Comparison of ENCODE assay signal across 12 cellular contexts in the genomic region with DNA sequence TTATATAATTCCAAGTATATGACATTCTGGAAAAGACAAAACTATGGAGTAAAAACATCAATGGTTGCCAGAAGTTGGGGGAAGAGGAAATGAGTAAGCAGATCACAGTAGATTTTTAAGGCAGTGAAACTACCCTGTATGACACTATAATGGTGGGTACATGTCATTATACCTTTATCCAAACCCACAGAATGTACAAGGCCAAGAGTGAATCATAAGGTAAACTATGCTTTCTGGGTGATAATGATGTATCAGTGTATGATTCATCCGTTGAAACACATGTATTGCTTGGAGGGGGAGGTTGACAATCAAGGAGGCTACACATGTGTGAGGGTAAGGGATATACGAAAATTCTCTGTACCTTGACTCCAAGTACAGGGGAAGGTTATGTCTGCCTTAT.
A peak's percentile ranks its signal among the peaks of the same experiment; 100 is the strongest.
DNase-seq lines count a peak whose midpoint lies in the region; ATAC-seq and TF ChIP-seq lines count a peak whose summit lies in the region.
"Had no signal": no experiment of that assay in that cellular context is flagged by ENCODE, and none has a peak within 500 bp of the region (broad histone marks: within the 10 kb centered on the region; RNA-seq: fewer than 3 reads in every experiment).

No MANE protein-coding gene starts in this region.

- ATAC-seq in HG03135 (IDR thresholded peaks at IDR 0.05; ENCODE audit: unreplicated experiment): no peak
- no peak for ATAC-seq in GM21423 (IDR thresholded peaks at IDR 0.05; ENCODE audit: unreplicated experiment)
- ATAC-seq: naive thymus-derived CD4-positive, alpha-beta T cell; stimulated activated memory B cell treated with anti-CD40 and anti-IgM and Interleukin-4, amounts not matched to agents 10 μg/mL and 1 μg/mL and 100 μg/mL, for 72 hours had no signal

- no peak overlapping the region for H3K4me2 ChIP-seq in osteoblast (ENCODE audit: insufficient read depth, low read length)
- H3K4me2 ChIP-seq: KMS-11 had no signal

- H3K27ac ChIP-seq in osteoblast (ENCODE audit: low read depth, low read length): no peak overlapping the region
- H3K27ac ChIP-seq: KMS-11 had no signal

- H3K36me3 Mint-ChIP-seq in glutamatergic neuron (ENCODE audit: unreplicated experiment): no peaks in the 10 kb centered on the region
- H3K36me3 Mint-ChIP-seq: activated naive CD4-positive, alpha-beta T cell treated with anti-CD3 and anti-CD28 coated beads, Interleukin-2, amount 50 U/mL, for 72 hours; naive thymus-derived CD4-positive, alpha-beta T cell; stimulated activated memory B cell treated with anti-CD40 and anti-IgM and Interleukin-4, amounts not matched to agents 10 μg/mL and 1 μg/mL and 100 μg/mL, for 72 hours had no signal

- TF ChIP-seq CTCF in osteoblast (IDR thresholded peaks at IDR 0.05; ENCODE audit: extremely low read depth, low read depth, low read length) (no peak), glutamatergic neuron (IDR thresholded peaks at IDR 0.05; ENCODE audit: partially characterized antibody, unreplicated experiment) (no peak)

- H2AFZ ChIP-seq in osteoblast (ENCODE audit: low read length): no peak overlapping the region

- no peak overlapping the region for H3K27ac Mint-ChIP-seq in glutamatergic neuron (ENCODE audit: unreplicated experiment)
- H3K27ac Mint-ChIP-seq: activated naive CD4-positive, alpha-beta T cell treated with anti-CD3 and anti-CD28 coated beads, Interleukin-2, amount 50 U/mL, for 72 hours; naive thymus-derived CD4-positive, alpha-beta T cell; stimulated activated memory B cell treated with anti-CD40 and anti-IgM and Interleukin-4, amounts not matched to agents 10 μg/mL and 1 μg/mL and 100 μg/mL, for 72 hours had no signal

- DNase-seq in Daoy (ENCODE audit: low read depth) (peak; percentile 71), NCI-H226 (peak; percentile 94), brain pericyte (ENCODE audit: low read depth, low spot score) (peak; percentile 17), osteoblast (ENCODE audit: insufficient read length, low spot score, missing footprints) (peak; percentile 80), glutamatergic neuron (no peak), DMS79 treated with DMSO at 0.1 percent for 48 hours (lab: John Stamatoyannopoulos, UW) (no peak)
- DNase-seq: naive thymus-derived CD4-positive, alpha-beta T cell had no signal

- H3K9me3 Mint-ChIP-seq in glutamatergic neuron (ENCODE audit: unreplicated experiment): no peaks in the 10 kb centered on the region

- no peaks in the 10 kb centered on the region for H3K27me3 ChIP-seq in osteoblast (ENCODE audit: insufficient read depth, low read length)

- H3K36me3 ChIP-seq in osteoblast (ENCODE audit: insufficient read depth, low read length): no peaks in the 10 kb centered on the region

- no peaks in the 10 kb centered on the region for H3K4me1 Mint-ChIP-seq in glutamatergic neuron (ENCODE audit: low read depth, unreplicated experiment)
- H3K4me1 Mint-ChIP-seq: naive thymus-derived CD4-positive, alpha-beta T cell; stimulated activated memory B cell treated with anti-CD40 and anti-IgM and Interleukin-4, amounts not matched to agents 10 μg/mL and 1 μg/mL and 100 μg/mL, for 72 hours had no signal

- no peaks in the 10 kb centered on the region for H3K9me3 ChIP-seq in osteoblast (ENCODE audit: low read depth, low read length)

- no peaks in the 10 kb centered on the region for H3K27me3 Mint-ChIP-seq in glutamatergic neuron (ENCODE audit: unreplicated experiment)
- H3K27me3 Mint-ChIP-seq: naive thymus-derived CD4-positive, alpha-beta T cell; stimulated activated memory B cell treated with anti-CD40 and anti-IgM and Interleukin-4, amounts not matched to agents 10 μg/mL and 1 μg/mL and 100 μg/mL, for 72 hours had no signal

- peaks cover 14% of the 10 kb centered on the region for H3K4me1 ChIP-seq in osteoblast (ENCODE audit: insufficient read depth, low read length)

- H4K20me1 ChIP-seq in osteoblast (ENCODE audit: insufficient read depth, low read length): no peaks in the 10 kb centered on the region

- no peak overlapping the region for H3K4me3 ChIP-seq in osteoblast (ENCODE audit: insufficient read depth, low read length)

- no peak overlapping the region for H3K4me3 Mint-ChIP-seq in glutamatergic neuron (ENCODE audit: unreplicated experiment)
- H3K4me3 Mint-ChIP-seq: naive thymus-derived CD4-positive, alpha-beta T cell; stimulated activated memory B cell treated with anti-CD40 and anti-IgM and Interleukin-4, amounts not matched to agents 10 μg/mL and 1 μg/mL and 100 μg/mL, for 72 hours had no signal

- no peaks in the 10 kb centered on the region for H3K79me2 ChIP-seq in osteoblast (ENCODE audit: insufficient read depth, low read length)

Comparison
In these comparisons a context has a peak if more than half of its experiments do, and no peak if none do; other contexts are left out.
1. DNase-seq: peak in Daoy (single experiment), NCI-H226 (single experiment), brain pericyte (single experiment) and osteoblast (single experiment); none in glutamatergic neuron (single experiment) and DMS79 treated with DMSO at 0.1 percent for 48 hours (single experiment).